Comparison of ENCODE assay signal across 8 cellular contexts in the genomic region with DNA sequence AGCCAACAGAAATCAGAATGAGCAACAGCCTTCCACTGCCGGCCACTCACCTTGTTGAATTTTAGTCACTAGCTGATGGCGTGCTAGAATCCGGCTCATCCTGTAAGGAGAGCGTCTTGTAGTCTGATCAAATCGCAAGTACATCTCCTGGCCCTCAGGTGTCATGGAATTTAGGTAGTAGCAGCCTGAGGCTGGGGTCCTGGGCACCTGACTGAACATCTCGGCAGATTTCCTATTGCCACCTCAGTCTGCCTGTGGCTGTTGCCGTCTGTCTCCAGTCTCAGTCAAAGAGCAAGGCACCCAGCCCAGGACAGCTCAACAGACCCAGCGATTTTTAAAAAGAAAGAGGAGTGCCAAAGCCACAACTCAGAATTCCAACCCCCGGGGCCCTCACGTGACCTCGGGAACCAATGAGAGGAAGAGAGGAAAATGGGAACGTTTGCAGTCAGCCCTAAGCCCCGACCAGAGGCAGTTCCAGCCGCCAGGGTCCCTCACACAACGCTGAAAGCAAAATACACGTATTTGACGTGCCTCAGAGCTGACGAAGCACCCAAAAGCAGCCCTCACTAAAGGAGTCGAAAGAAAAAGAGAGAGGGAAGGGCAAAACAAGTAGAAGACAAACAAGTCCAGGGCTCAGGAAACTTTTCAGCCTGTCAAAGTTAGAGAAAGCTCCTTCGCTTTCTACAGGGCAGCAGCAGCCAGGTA. TPM values are rescaled to one million over a fixed set of nuclear protein-coding genes. Genes with fewer than 3 reads are reported as not detected.
DNase-seq lines count a peak whose midpoint lies in the region; ATAC-seq and TF ChIP-seq lines count a peak whose summit lies in the region.

A gene with protein sequence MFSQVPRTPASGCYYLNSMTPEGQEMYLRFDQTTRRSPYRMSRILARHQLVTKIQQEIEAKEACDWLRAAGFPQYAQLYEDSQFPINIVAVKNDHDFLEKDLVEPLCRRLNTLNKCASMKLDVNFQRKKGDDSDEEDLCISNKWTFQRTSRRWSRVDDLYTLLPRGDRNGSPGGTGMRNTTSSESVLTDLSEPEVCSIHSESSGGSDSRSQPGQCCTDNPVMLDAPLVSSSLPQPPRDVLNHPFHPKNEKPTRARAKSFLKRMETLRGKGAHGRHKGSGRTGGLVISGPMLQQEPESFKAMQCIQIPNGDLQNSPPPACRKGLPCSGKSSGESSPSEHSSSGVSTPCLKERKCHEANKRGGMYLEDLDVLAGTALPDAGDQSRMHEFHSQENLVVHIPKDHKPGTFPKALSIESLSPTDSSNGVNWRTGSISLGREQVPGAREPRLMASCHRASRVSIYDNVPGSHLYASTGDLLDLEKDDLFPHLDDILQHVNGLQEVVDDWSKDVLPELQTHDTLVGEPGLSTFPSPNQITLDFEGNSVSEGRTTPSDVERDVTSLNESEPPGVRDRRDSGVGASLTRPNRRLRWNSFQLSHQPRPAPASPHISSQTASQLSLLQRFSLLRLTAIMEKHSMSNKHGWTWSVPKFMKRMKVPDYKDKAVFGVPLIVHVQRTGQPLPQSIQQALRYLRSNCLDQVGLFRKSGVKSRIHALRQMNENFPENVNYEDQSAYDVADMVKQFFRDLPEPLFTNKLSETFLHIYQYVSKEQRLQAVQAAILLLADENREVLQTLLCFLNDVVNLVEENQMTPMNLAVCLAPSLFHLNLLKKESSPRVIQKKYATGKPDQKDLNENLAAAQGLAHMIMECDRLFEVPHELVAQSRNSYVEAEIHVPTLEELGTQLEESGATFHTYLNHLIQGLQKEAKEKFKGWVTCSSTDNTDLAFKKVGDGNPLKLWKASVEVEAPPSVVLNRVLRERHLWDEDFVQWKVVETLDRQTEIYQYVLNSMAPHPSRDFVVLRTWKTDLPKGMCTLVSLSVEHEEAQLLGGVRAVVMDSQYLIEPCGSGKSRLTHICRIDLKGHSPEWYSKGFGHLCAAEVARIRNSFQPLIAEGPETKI (minus strand): TSS at position 336 of the 705 bp plus-strand sequence. CDS start 117 bp downstream, at position 219.

- H3K4me3 ChIP-seq in HCT116 (replicated peaks in 1 of 2; ENCODE audit: low read depth in 1 of 2, low read length in 2 of 2) (peak within 1 kb of the TSS; percentile 59 to 64), aorta (ENCODE audit: low read length in 2 of 2) (peak within 1 kb of the TSS; percentile 85 to 100)

- H3K4me2 ChIP-seq in HCT116 (ENCODE audit: low read length): peak within 1 kb of the TSS; percentile 89

- WGBS in aorta, 2 donors: 0% methylated on average over 20 of the region's 20 CpGs

- TF ChIP-seq CTCF in HCT116 (IDR thresholded peaks at IDR 0.05 in 2 of 3, conservative IDR thresholded peaks at IDR 0.05 in 1 of 3; ENCODE audit: borderline replicate concordance in 1 of 3, insufficient read depth in 1 of 3, low read depth in 2 of 3, low read length in 2 of 3): peak in 2 of 3 experiments; percentile 22 to 41; a peak in 3 of 6 replicates

- H3K27me3 Mint-ChIP-seq in activated naive CD4-positive, alpha-beta T cell treated with anti-CD3 and anti-CD28 coated beads for 36 hours (ENCODE audit: low read depth): peaks cover 53% of the 10 kb centered on the region
- H3K27me3 Mint-ChIP-seq in natural killer cell treated with Interleukin-12 subunit alpha and Interleukin-12 subunit beta and Interleukin-15 and Interleukin-18, amount 100 ng/mL, for 72 hours: peaks cover 29 to 54% of the 10 kb centered on the region in 2 donors

- no peaks in the 10 kb centered on the region for H3K36me3 Mint-ChIP-seq in activated naive CD4-positive, alpha-beta T cell treated with anti-CD3 and anti-CD28 coated beads for 36 hours (ENCODE audit: low read depth)
- H3K36me3 Mint-ChIP-seq in activated naive CD4-positive, alpha-beta T cell treated with anti-CD3 and anti-CD28 coated beads, Interleukin-2, amount 50 U/mL, for 72 hours: peaks cover 0 to 13% of the 10 kb centered on the region in 2 donors
- H3K36me3 Mint-ChIP-seq in natural killer cell treated with Interleukin-12 subunit alpha and Interleukin-12 subunit beta and Interleukin-15 and Interleukin-18, amount 100 ng/mL, for 72 hours: no peaks in the 10 kb centered on the region

- H3K27ac ChIP-seq in HCT116 (ENCODE audit: low read depth, low read length): peak within 1 kb of the TSS; percentile 42
- peak within 1 kb of the TSS; percentile 94 to 100 for H3K27ac ChIP-seq in aorta (ENCODE audit: low read depth in 1 of 2, low read length in 2 of 2)

- ATAC-seq in HCT116 (peak; percentile 98), aorta (ENCODE audit: low FRiP score) (peak; percentile 96)
- ATAC-seq in activated naive CD4-positive, alpha-beta T cell treated with anti-CD3 and anti-CD28 coated beads, Interleukin-2, amount 50 U/mL, for 72 hours: peak; percentile 69 to 72
- no peak for ATAC-seq in natural killer cell treated with Interleukin-12 subunit alpha and Interleukin-12 subunit beta and Interleukin-15 and Interleukin-18, amount 100 ng/mL, for 72 hours

- H3K27me3 ChIP-seq in HCT116 (ENCODE audit: insufficient read depth, low read length): no peaks in the 10 kb centered on the region
- no peaks in the 10 kb centered on the region for H3K27me3 ChIP-seq in aorta (ENCODE audit: control insufficient read depth in 1 of 2, insufficient read depth in 2 of 2, low read length in 1 of 2)

- no TSS peak for BruUV-seq in HCT116 (replicated peaks; lab: Mats Ljungman, UMichigan)

- peak; percentile 47 for TF ChIP-seq POLR2A in HCT116 (IDR thresholded peaks at IDR 0.05; ENCODE audit: borderline replicate concordance, extremely low read depth, insufficient read depth, insufficient read length)

- TF ChIP-seq RAD21 in HCT116 (IDR thresholded peaks at IDR 0.05; ENCODE audit: low read depth): peak; percentile 23; the same call in 1 of the 2 replicates

- H3K36me3 ChIP-seq in HCT116 (ENCODE audit: control insufficient read depth in 1 of 2, insufficient read depth in 2 of 2, low read length in 2 of 2) (no peaks in the 10 kb centered on the region), aorta (ENCODE audit: control insufficient read depth in 1 of 2, insufficient read depth in 2 of 2, low read length in 1 of 2) (no peaks in the 10 kb centered on the region)

- DNase-seq in activated naive CD4-positive, alpha-beta T cell treated with anti-CD3 and anti-CD28 coated beads for 36 hours: peak; percentile 27
- DNase-seq in activated naive CD4-positive, alpha-beta T cell (lab: John Stamatoyannopoulos, UW): no peak
- peak; percentile 59 for DNase-seq in HCT116 (ENCODE audit: low read depth, low spot score)
- DNase-seq in NCI-H146 treated with DMSO at 0.1 percent for 48 hours (lab: John Stamatoyannopoulos, UW; ENCODE audit: unreplicated experiment): peak; percentile 31
- peak in 1 of 2 donors; percentile 12 for DNase-seq in activated naive CD4-positive, alpha-beta T cell treated with anti-CD3 and anti-CD28 coated beads, Interleukin-2, amount 50 U/mL, for 72 hours (ENCODE audit: low spot score in 2 of 2)
- peak; percentile 17 for DNase-seq in germinal center (ENCODE audit: low spot score)
- no peak for DNase-seq in natural killer cell treated with Interleukin-12 subunit alpha and Interleukin-12 subunit beta and Interleukin-15 and Interleukin-18, amount 100 ng/mL, for 72 hours (ENCODE audit: low spot score)
- DNase-seq in aorta: peak; percentile 95 to 96

- peak within 1 kb of the TSS; percentile 73 for H3K4me3 Mint-ChIP-seq in activated naive CD4-positive, alpha-beta T cell treated with anti-CD3 and anti-CD28 coated beads for 36 hours
- peak within 1 kb of the TSS; percentile 75 for H3K4me3 Mint-ChIP-seq in natural killer cell treated with Interleukin-12 subunit alpha and Interleukin-12 subunit beta and Interleukin-15 and Interleukin-18, amount 100 ng/mL, for 72 hours

- H3K9ac ChIP-seq in HCT116 (ENCODE audit: low read length): peak within 1 kb of the TSS; percentile 58

- H3K4me1 ChIP-seq in HCT116 (ENCODE audit: control insufficient read depth in 1 of 2, insufficient read depth in 2 of 2, low read length in 2 of 2) (peaks cover 3 to 19% of the 10 kb centered on the region in 2 experiments; a peak in 3 of 4 replicates), aorta (ENCODE audit: control insufficient read depth in 1 of 2, insufficient read depth in 2 of 2, low read length in 2 of 2) (peaks cover 2 to 3% of the 10 kb centered on the region in 2 donors)

- H3K27ac Mint-ChIP-seq in activated naive CD4-positive, alpha-beta T cell treated with anti-CD3 and anti-CD28 coated beads for 36 hours: no peak within 1 kb of the TSS
- peak within 1 kb of the TSS; percentile 73 to 88 for H3K27ac Mint-ChIP-seq in activated naive CD4-positive, alpha-beta T cell treated with anti-CD3 and anti-CD28 coated beads, Interleukin-2, amount 50 U/mL, for 72 hours
- H3K27ac Mint-ChIP-seq in natural killer cell treated with Interleukin-12 subunit alpha and Interleukin-12 subunit beta and Interleukin-15 and Interleukin-18, amount 100 ng/mL, for 72 hours: no peak within 1 kb of the TSS

- intact Hi-C loops in activated naive CD4-positive, alpha-beta T cell treated with anti-CD3 and anti-CD28 coated beads for 36 hours (cut with micrococcal nuclease): loop anchor here (1.0 kb wide), 1 partner anchor 257 kb away; no protein-coding TSS in a partner anchor
- intact Hi-C loops in HCT116 (cut with micrococcal nuclease) (no loop called here), aorta (cut with DNase I) (loop anchor here (1.0 to 10.0 kb wide), 6 partner anchors 37 to 257 kb away; no protein-coding TSS in a partner anchor)

- H3K9me3 ChIP-seq in HCT116 (ENCODE audit: control insufficient read depth in 1 of 2, insufficient read depth in 1 of 2, low read depth in 1 of 2, low read length in 2 of 2): no peaks in the 10 kb centered on the region
- no peaks in the 10 kb centered on the region for H3K9me3 ChIP-seq in aorta (ENCODE audit: control insufficient read depth, low read length)

- CTCF ChIA-PET in activated naive CD4-positive, alpha-beta T cell treated with anti-CD3 and anti-CD28 coated beads for 36 hours (lab: Charles Lee): interaction anchor here (0.9 to 1.0 kb wide), 2 partner anchors 14 to 459 kb away, joined by 3 read pairs; no protein-coding TSS in a partner anchor
- CTCF ChIA-PET in HCT116 (lab: Charles Lee): no interaction called here

- POLR2A ChIA-PET in HCT116 (lab: Charles Lee): no interaction called here

- H2AFZ ChIP-seq in HCT116 (ENCODE audit: low read depth, low read length, poor library complexity, severe bottlenecking): peak within 1 kb of the TSS; percentile 82

- RAD21 ChIA-PET in HCT116 (lab: Charles Lee; ENCODE audit: low non-redundant PET in 1 of 2, low total read pairs in 2 of 2, uncharacterized antibody in 2 of 2, unreplicated experiment in 2 of 2): interaction anchor here in 1 of 2 experiments (0.6 kb wide), 1 partner anchor 301 kb away, joined by 4 read pairs; no protein-coding TSS in a partner anchor

- peaks cover 14% of the 10 kb centered on the region for H3K4me1 Mint-ChIP-seq in activated naive CD4-positive, alpha-beta T cell treated with anti-CD3 and anti-CD28 coated beads for 36 hours (ENCODE audit: low read depth)
- H3K4me1 Mint-ChIP-seq in natural killer cell treated with Interleukin-12 subunit alpha and Interleukin-12 subunit beta and Interleukin-15 and Interleukin-18, amount 100 ng/mL, for 72 hours (ENCODE audit: low read depth in 2 of 2): peaks cover 8 to 13% of the 10 kb centered on the region in 2 donors

- no peaks in the 10 kb centered on the region for H4K20me1 ChIP-seq in HCT116 (ENCODE audit: insufficient read depth)

- no peaks in the 10 kb centered on the region for H3K9me3 Mint-ChIP-seq in activated naive CD4-positive, alpha-beta T cell treated with anti-CD3 and anti-CD28 coated beads for 36 hours
- H3K9me3 Mint-ChIP-seq in activated naive CD4-positive, alpha-beta T cell treated with anti-CD3 and anti-CD28 coated beads, Interleukin-2, amount 50 U/mL, for 72 hours: no peaks in the 10 kb centered on the region
- peaks cover 3% of the 10 kb centered on the region for H3K9me3 Mint-ChIP-seq in natural killer cell treated with Interleukin-12 subunit alpha and Interleukin-12 subunit beta and Interleukin-15 and Interleukin-18, amount 100 ng/mL, for 72 hours

- H3K79me2 ChIP-seq in HCT116 (ENCODE audit: insufficient read depth, low read length): no peaks in the 10 kb centered on the region

- H3K9me2 ChIP-seq in HCT116 (ENCODE audit: insufficient read depth): no peaks in the 10 kb centered on the region

RNA-seq across cellular contexts. Expression of the gene that starts here (rescaled TPM):
- under 1 TPM; 0.30 to 0.31 TPM for total RNA-seq in activated naive CD4-positive, alpha-beta T cell treated with anti-CD3 and anti-CD28 coated beads for 36 hours
- total RNA-seq in HCT116 (2021; ENCODE audit: unreplicated experiment): 4.1 TPM
- polyA plus RNA-seq in HCT116 (2012): 2.1 and 2.3 TPM in 2 replicates
- 1 to 10 TPM in 1 of 2 donors, under 1 TPM in 1; 0.50 to 1.3 TPM for total RNA-seq in activated naive CD4-positive, alpha-beta T cell treated with anti-CD3 and anti-CD28 coated beads, Interleukin-2, amount 50 U/mL, for 72 hours
- under 1 TPM in 1 of 2 donors, not detected in 1; 0.50 TPM for total RNA-seq in natural killer cell treated with Interleukin-12 subunit alpha and Interleukin-12 subunit beta and Interleukin-15 and Interleukin-18, amount 100 ng/mL, for 72 hours
- total RNA-seq in aorta: 10 to 100 TPM; 62.4 to 85.5 TPM
- 10 to 100 TPM; 15.0 to 17.2 TPM for polyA plus RNA-seq in aorta

Comparison
In these comparisons a context has a peak if more than half of its experiments do, and no peak if none do; other contexts are left out.
1. RNA of the gene that starts here (total RNA-seq): 62.4 to 85.5 TPM in aorta; 4.1 TPM in HCT116 (single experiment), 0.50 to 1.3 TPM in activated naive CD4-positive, alpha-beta T cell treated with anti-CD3 and anti-CD28 coated beads, Interleukin-2, amount 50 U/mL, for 72 hours, 0.50 TPM in natural killer cell treated with Interleukin-12 subunit alpha and Interleukin-12 subunit beta and Interleukin-15 and Interleukin-18, amount 100 ng/mL, for 72 hours and 0.30 to 0.31 TPM in activated naive CD4-positive, alpha-beta T cell treated with anti-CD3 and anti-CD28 coated beads for 36 hours; every median in the first group is over 10 times any median in the second.
2. H3K27ac Mint-ChIP-seq: peak in activated naive CD4-positive, alpha-beta T cell treated with anti-CD3 and anti-CD28 coated beads, Interleukin-2, amount 50 U/mL, for 72 hours (2 of 2); none in activated naive CD4-positive, alpha-beta T cell treated with anti-CD3 and anti-CD28 coated beads for 36 hours (single experiment) and natural killer cell treated with Interleukin-12 subunit alpha and Interleukin-12 subunit beta and Interleukin-15 and Interleukin-18, amount 100 ng/mL, for 72 hours (0 of 2).
3. Peak in DNase-seq in activated naive CD4-positive, alpha-beta T cell treated with anti-CD3 and anti-CD28 coated beads for 36 hours; RNA of the gene not detected or under 1 TPM.
4. DNase-seq: peak in HCT116 (single experiment), NCI-H146 treated with DMSO at 0.1 percent for 48 hours (single experiment), germinal center (single experiment) and aorta (2 of 2); none in activated naive CD4-positive, alpha-beta T cell (0 of 4) and natural killer cell treated with Interleukin-12 subunit alpha and Interleukin-12 subunit beta and Interleukin-15 and Interleukin-18, amount 100 ng/mL, for 72 hours (single experiment).
5. ATAC-seq: peak in HCT116 (single experiment), activated naive CD4-positive, alpha-beta T cell treated with anti-CD3 and anti-CD28 coated beads, Interleukin-2, amount 50 U/mL, for 72 hours (2 of 2) and aorta (single experiment); none in natural killer cell treated with Interleukin-12 subunit alpha and Interleukin-12 subunit beta and Interleukin-15 and Interleukin-18, amount 100 ng/mL, for 72 hours (0 of 2).